ENCODE assay signal across 8 cellular contexts in genomic region chr1:181142096-181143043, GRCh38.
A peak's percentile ranks its signal among the peaks of the same experiment; 100 is the strongest.
DNase-seq lines count a peak whose midpoint lies in the region; ATAC-seq lines count a peak whose summit lies in the region.

No MANE protein-coding gene starts in this region.

- in situ Hi-C loops in ACHN (cut with HindIII; ENCODE audit: low pct_ligation_motif_present, low pct_unique_long_range_greater_than_20kb, low sequenced_read_pairs): no loop called here

- peak; percentile 79 for DNase-seq in ACHN
- peak; percentile 96 for DNase-seq in NCI-H2227 treated with DMSO at 0.1 percent for 48 hours (lab: John Stamatoyannopoulos, UW)
- peak; percentile 78 to 84 for DNase-seq in central memory CD8-positive, alpha-beta T cell (ENCODE audit: low spot score in 2 of 2)
- DNase-seq in kidney glomerular epithelial cell (lab: John Stamatoyannopoulos, UW): peak; percentile 48
- peak; percentile 84 to 92 (median 86) for DNase-seq in stimulated activated CD4-positive, alpha-beta T cell treated with anti-CD3 and anti-CD28 coated beads, Interleukin-1b, Interleukin-23, amount 100 ng/mL, for 24 hours (ENCODE audit: low read depth in 4 of 4, low spot score in 1 of 4)

- ATAC-seq in GM18868 (IDR thresholded peaks at IDR 0.05; ENCODE audit: unreplicated experiment): peak; percentile 78
- peak; percentile 79 for ATAC-seq in HG03175 (IDR thresholded peaks at IDR 0.05; ENCODE audit: unreplicated experiment)
- ATAC-seq in activated CD4-positive, CD25-positive, alpha-beta regulatory T cell treated with anti-CD3 and anti-CD28 coated beads, Interleukin-2, amount 50 U/mL, for 24 hours: peak; percentile 78 to 84
- ATAC-seq in central memory CD8-positive, alpha-beta T cell (replicated peaks; ENCODE audit: extremely low read depth, poor library complexity, severe bottlenecking): peak; percentile 95

- H3K27ac Mint-ChIP-seq in central memory CD8-positive, alpha-beta T cell (ENCODE audit: low read depth): peak overlapping the region; percentile 30

- no peak overlapping the region for H3K4me3 Mint-ChIP-seq in central memory CD8-positive, alpha-beta T cell

- H3K36me3 Mint-ChIP-seq in central memory CD8-positive, alpha-beta T cell (ENCODE audit: insufficient read depth): no peaks in the 10 kb centered on the region

- H3K9me3 Mint-ChIP-seq in central memory CD8-positive, alpha-beta T cell: no peaks in the 10 kb centered on the region

- no peaks in the 10 kb centered on the region for H3K27me3 Mint-ChIP-seq in central memory CD8-positive, alpha-beta T cell

- peaks cover 24% of the 10 kb centered on the region for H3K4me1 Mint-ChIP-seq in central memory CD8-positive, alpha-beta T cell

Comparison
In these comparisons a context has a peak if more than half of its experiments do, and no peak if none do; other contexts are left out.
1. Peak in every context shown above with its lines: DNase-seq and ATAC-seq.